7 cellular contexts compared by ENCODE assay signal in the genomic region with DNA sequence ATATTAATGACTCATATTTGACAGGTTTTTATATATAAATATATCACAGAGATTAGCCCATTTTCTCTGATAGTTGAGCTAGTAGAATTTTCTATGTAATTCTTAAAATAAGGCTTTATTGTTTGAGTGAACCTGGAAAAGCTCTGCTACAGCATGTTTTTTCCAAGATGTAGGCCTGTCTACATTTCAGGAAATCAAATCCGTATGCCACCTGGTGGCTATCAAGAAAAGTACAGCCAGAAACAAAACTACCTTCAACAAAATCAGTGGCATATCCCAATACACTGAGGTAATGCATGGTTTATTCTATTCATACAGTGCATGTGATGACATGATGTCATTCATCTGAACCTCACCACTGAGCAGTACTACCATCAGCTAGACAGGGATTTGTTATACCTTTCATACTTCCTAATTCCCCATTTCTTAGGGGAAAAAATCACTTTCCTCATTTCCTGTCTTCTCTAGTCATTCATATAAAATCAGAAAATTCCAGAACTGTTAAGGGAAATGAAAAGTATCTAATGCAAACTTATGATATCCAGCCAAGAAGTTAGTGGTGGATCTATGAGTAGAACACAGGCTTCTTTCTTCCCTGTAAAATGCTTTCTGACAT.
DNase-seq lines count a peak whose midpoint lies in the region; ATAC-seq and TF ChIP-seq lines count a peak whose summit lies in the region.

No MANE protein-coding gene starts in this region.

- no peak overlapping the region for H3K9ac ChIP-seq in adipocyte (ENCODE audit: low read length)

- no peak overlapping the region for H3K27ac ChIP-seq in right cardiac atrium (ENCODE audit: low read length)
- H3K27ac ChIP-seq in testis = no peak overlapping the region

- DNase-seq in H7 = peak; percentile 48
- DNase-seq in NCI-H1417 (lab: John Stamatoyannopoulos, UW) = peak; percentile 27 to 86 (median 58)
- peak; percentile 73 for DNase-seq in adipocyte (ENCODE audit: low read depth)
- no peak for DNase-seq in right cardiac atrium
- DNase-seq in testis = peak; percentile 28
- DNase-seq in activated naive CD4-positive, alpha-beta T cell treated with Interleukin-2 at 50 U/mL for 16 hours = no peak

- no peaks in the 10 kb centered on the region for H3K36me3 ChIP-seq in H7 (replicated peaks; ENCODE audit: control insufficient read depth, insufficient read depth, low read length)
- H3K36me3 ChIP-seq in adipocyte (ENCODE audit: control insufficient read depth, insufficient read depth, low read length, severe bottlenecking) = no peaks in the 10 kb centered on the region
- no peaks in the 10 kb centered on the region for H3K36me3 ChIP-seq in testis (ENCODE audit: low read depth, missing control alignments)

- WGBS in right cardiac atrium = 1% methylated on average over 1 of the region's 1 CpG
- WGBS in testis, 2 donors = 0 to 9% methylated on average over 1 of the region's 1 CpG

- H3K9me3 ChIP-seq in adipocyte (ENCODE audit: control insufficient read depth, low read length) (no peaks in the 10 kb centered on the region), right cardiac atrium (ENCODE audit: control insufficient read depth, low read length) (no peaks in the 10 kb centered on the region), testis (no peaks in the 10 kb centered on the region)

- intact Hi-C loops in right cardiac atrium (cut with DNase I) = no loop called here
- intact Hi-C loops in testis (cut with DNase I; ENCODE audit: low total_unique reads) = no loop called here

- TF ChIP-seq CTCF in GM12872 (IDR thresholded peaks at IDR 0.05; ENCODE audit: insufficient read depth, low read depth, low read length) (peak; percentile 69), testis (IDR thresholded peaks at IDR 0.05) (peak; percentile 59 to 78 (median 74))

- H3K4me1 ChIP-seq in adipocyte (ENCODE audit: control insufficient read depth, insufficient read depth, low read length) = no peaks in the 10 kb centered on the region
- H3K4me1 ChIP-seq in right cardiac atrium (ENCODE audit: control insufficient read depth, insufficient read depth, low read length) = no peaks in the 10 kb centered on the region
- no peaks in the 10 kb centered on the region for H3K4me1 ChIP-seq in testis

- H3K4me3 ChIP-seq in H7 (ENCODE audit: insufficient read depth, low read depth, low read length) = no peak overlapping the region
- H3K4me3 ChIP-seq in adipocyte (ENCODE audit: low read length) = no peak overlapping the region
- H3K4me3 ChIP-seq in right cardiac atrium (ENCODE audit: low read length) = no peak overlapping the region
- no peak overlapping the region for H3K4me3 ChIP-seq in testis

- no peak for TF ChIP-seq POLR2A in testis (IDR thresholded peaks at IDR 0.05)

- peak; percentile 42 to 57 for ATAC-seq in right cardiac atrium

- no peaks in the 10 kb centered on the region for H3K27me3 ChIP-seq in H7 (ENCODE audit: control insufficient read depth, insufficient read depth, low read length)
- no peaks in the 10 kb centered on the region for H3K27me3 ChIP-seq in adipocyte (replicated peaks; ENCODE audit: control insufficient read depth, insufficient read depth, low read length)
- no peaks in the 10 kb centered on the region for H3K27me3 ChIP-seq in right cardiac atrium (ENCODE audit: control insufficient read depth, insufficient read depth)
- no peaks in the 10 kb centered on the region for H3K27me3 ChIP-seq in testis

Comparison
In these comparisons a context has a peak if more than half of its experiments do, and no peak if none do; other contexts are left out.
1. DNase-seq: peak in H7 (single experiment), NCI-H1417 (3 of 3), adipocyte (single experiment) and testis (single experiment); none in right cardiac atrium (0 of 3) and activated naive CD4-positive, alpha-beta T cell treated with Interleukin-2 at 50 U/mL for 16 hours (single experiment).